Comparison of ENCODE assay signal across 17 cellular contexts in the genomic region with DNA sequence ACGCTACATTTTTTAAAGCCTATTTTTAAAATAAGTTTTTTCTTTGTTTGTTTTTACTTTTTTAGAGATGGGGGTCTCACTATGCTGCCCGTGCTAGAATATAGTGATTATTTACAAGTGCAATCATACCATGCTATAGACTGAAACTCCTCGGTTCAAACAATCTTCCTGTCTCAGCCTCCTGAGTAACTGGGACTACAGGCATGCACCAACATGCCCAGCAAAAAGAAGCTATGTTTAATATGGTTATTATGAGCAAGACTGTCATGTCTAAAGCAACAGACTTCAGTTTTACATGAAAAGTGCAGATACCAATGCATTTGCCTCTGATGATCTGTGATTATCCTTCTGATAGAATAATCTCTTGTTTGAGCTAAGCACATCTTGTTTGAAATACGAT. TPM values are rescaled to one million over a fixed set of nuclear protein-coding genes. Genes with fewer than 3 reads are reported as not detected.
DNase-seq lines count a peak whose midpoint lies in the region; ATAC-seq and TF ChIP-seq lines count a peak whose summit lies in the region.
"Had no signal": no experiment of that assay in that cellular context is flagged by ENCODE, and none has a peak within 500 bp of the region (broad histone marks: within the 10 kb centered on the region; RNA-seq: fewer than 3 reads in every experiment).

No MANE protein-coding gene starts in this region.

- H3K9me3 ChIP-seq in HEK293 (ENCODE audit: control insufficient read depth, insufficient read depth, low read depth, low read length) (no peaks in the 10 kb centered on the region), hepatocyte (ENCODE audit: low read depth) (no peaks in the 10 kb centered on the region)
- H3K9me3 ChIP-seq: testis had no signal

- in situ Hi-C loops in GM13977 (cut with MboI; ENCODE audit: low pct_unique_long_range_greater_than_20kb, low sequenced_read_pairs, unreplicated experiment) = loop anchor here (10.0 to 25.0 kb wide), 2 partner anchors 119 to 386 kb away; no protein-coding TSS in a partner anchor

- peak overlapping the region; percentile 45 for H2AFZ ChIP-seq in hepatocyte

- H3K4me1 ChIP-seq in HEK293 (ENCODE audit: control insufficient read depth, insufficient read depth, low read length) (no peaks in the 10 kb centered on the region; the same call in 1 of the 2 replicates), hepatocyte (ENCODE audit: insufficient read depth) (no peaks in the 10 kb centered on the region)
- H3K4me1 ChIP-seq: testis had no signal

- no peak overlapping the region for H3K4me3 ChIP-seq in HEK293 (ENCODE audit: low read depth, low read length)
- H3K4me3 ChIP-seq in hepatocyte = no peak overlapping the region
- H3K4me3 ChIP-seq: lung, skin epidermis, testis had no signal

- H3K9me2 ChIP-seq in hepatocyte (replicated peaks; ENCODE audit: insufficient read depth) = no peaks in the 10 kb centered on the region

- CTCF ChIA-PET in HEK293 (lab: Yijun Ruan, JAX) (interaction anchor here (1.6 kb wide), 1 partner anchor 37 kb away, joined by 3 read pairs; no protein-coding TSS in a partner anchor), RWPE1 (lab: Yijun Ruan, JAX) (no interaction called here)

- POLR2A ChIA-PET in HEK293 (lab: Yijun Ruan, JAX) (no interaction called here), RWPE1 (lab: Yijun Ruan, JAX; ENCODE audit: low non-redundant PET) (interaction anchor here (0.7 kb wide), 1 partner anchor 282 kb away, joined by 3 read pairs; no protein-coding TSS in a partner anchor)

- WGBS in hepatocyte (ENCODE audit: low lambda C conversion rate, missing lambda C conversion rate) = 88% methylated on average over 4 of the region's 4 CpGs

- no peak overlapping the region for H3K4me2 ChIP-seq in hepatocyte

- no peaks in the 10 kb centered on the region for H3K27me3 ChIP-seq in hepatocyte
- H3K27me3 ChIP-seq: testis had no signal

- H4K20me1 ChIP-seq in hepatocyte (ENCODE audit: insufficient read depth, poor library complexity, severe bottlenecking) = no peaks in the 10 kb centered on the region

- no peaks in the 10 kb centered on the region for H3K36me3 ChIP-seq in HEK293 (ENCODE audit: control insufficient read depth in 2 of 2, insufficient read depth in 1 of 2, low read length in 2 of 2)
- H3K36me3 ChIP-seq in hepatocyte (replicated peaks; ENCODE audit: insufficient read depth, low read depth) = no peaks in the 10 kb centered on the region

- H3K27ac ChIP-seq in HEK293 (ENCODE audit: extremely low read depth, low read depth, low read length) (no peak overlapping the region), RWPE1 (peak overlapping the region; percentile 68), hepatocyte (no peak overlapping the region)
- H3K27ac ChIP-seq: skin epidermis, testis had no signal

- DNase-seq in GM13977 (ENCODE audit: low spot score) (no peak), RWPE1 (ENCODE audit: low spot score) (peak; percentile 33), hepatocyte (ENCODE audit: low spot score) (no peak), cerebellar cortex (ENCODE audit: low spot score) (no peak), NCI-H146 (lab: John Stamatoyannopoulos, UW) (no peak)
- DNase-seq: caudate nucleus; EL; naive thymus-derived CD4-positive, alpha-beta T cell; T1000 had no signal

- ATAC-seq in HG03108 (IDR thresholded peaks at IDR 0.05; ENCODE audit: unreplicated experiment) (no peak), GM21367 (IDR thresholded peaks at IDR 0.05; ENCODE audit: unreplicated experiment) (no peak)
- ATAC-seq: activated CD4-positive, CD25-positive, alpha-beta regulatory T cell treated with anti-CD3 and anti-CD28 coated beads, Interleukin-2, amount 50 U/mL, for 24 hours; naive thymus-derived CD4-positive, alpha-beta T cell; Panc1 had no signal

- no peaks in the 10 kb centered on the region for H3K79me2 ChIP-seq in hepatocyte

- TF ChIP-seq CTCF in GM13977 (IDR thresholded peaks at IDR 0.05; ENCODE audit: extremely low read depth, insufficient read depth, missing control alignments) (peak; percentile 1), HEK293 (tag by site-specific recombination; IDR thresholded peaks at IDR 0.05) (no peak), RWPE1 (conservative IDR thresholded peaks at IDR 0.05; ENCODE audit: low read depth) (no peak), hepatocyte (IDR thresholded peaks at IDR 0.05; ENCODE audit: poor library complexity) (no peak)

TF ChIP-seq in HEK293, 187 proteins besides CTCF, POLR2A, EP300 and RAD21:
- TF ChIP-seq ZNF341 (tag by site-specific recombination; IDR thresholded peaks at IDR 0.05; ENCODE audit: low read depth) = no peak
- TF ChIP-seq ZNF121 (tag by site-specific recombination; IDR thresholded peaks at IDR 0.05) = 0 out of 2 replicates have a peak, but pooled peaks have one; percentile 9

RNA-seq across cellular contexts. Expression of a gene that starts 45.6 kb away (rescaled TPM):
- 19.8 and 23.9 TPM in 2 replicates for total RNA-seq in hepatocyte
- polyA plus RNA-seq in hepatocyte = 12.0 and 17.8 TPM in 2 replicates
